ENCODE assay signal across 1 cellular context in the genomic region with DNA sequence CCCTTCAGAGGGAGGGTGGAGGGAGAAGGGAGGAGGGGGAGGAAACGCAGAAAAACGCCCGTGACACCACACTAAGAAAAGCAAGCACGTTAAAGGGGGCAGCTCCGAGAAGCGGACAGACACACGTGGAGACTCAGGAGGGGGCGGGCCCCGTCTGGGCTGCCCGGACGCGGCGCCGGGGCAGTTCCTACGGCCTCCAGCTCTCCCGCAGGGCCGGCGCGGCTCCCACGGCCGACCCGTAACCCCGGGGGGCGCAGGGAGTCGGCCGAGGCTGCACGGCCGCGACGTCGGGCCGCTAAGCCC.
TF ChIP-seq lines count a peak whose summit lies in the region.

No MANE protein-coding gene starts in this region.

TF ChIP-seq in GM12878, 131 proteins besides CTCF, POLR2A, EP300 and RAD21 (continued from another document):
- no peak for TF ChIP-seq WRNIP1 (IDR thresholded peaks at IDR 0.05; ENCODE audit: borderline replicate concordance, low read depth, low read length)
